ENCODE assay signal across 13 cellular contexts in the genomic region with DNA sequence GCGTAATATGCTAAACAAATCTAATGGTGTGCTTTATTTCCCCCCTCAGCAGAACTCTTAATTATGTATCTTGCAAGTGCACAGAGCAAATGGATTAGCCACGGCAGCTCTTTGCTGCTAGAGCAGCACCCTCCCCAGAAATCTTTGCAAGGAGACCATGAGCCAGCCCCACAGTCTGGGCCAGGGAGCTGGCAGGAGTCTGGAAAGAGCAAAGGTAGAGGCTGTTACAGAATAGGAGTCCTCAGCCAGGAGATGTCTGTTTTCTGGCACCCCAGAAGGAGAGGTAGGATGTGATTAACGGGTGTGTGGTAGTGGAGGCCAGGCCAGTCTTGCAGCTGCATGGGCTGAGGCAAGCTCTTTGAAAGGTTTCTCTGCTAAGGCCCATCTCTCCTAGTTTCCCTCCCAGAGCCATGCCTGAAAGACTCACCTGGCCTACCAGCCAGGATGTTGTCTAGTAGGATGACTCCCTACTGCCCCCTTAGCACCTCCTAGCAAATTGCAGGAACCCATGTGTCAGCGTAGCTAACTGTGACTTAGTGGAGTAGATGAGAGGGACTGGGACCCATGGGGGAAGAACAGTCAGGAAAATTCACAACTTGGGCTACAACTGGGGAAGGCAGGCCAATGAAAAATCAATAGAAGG.
DNase-seq lines count a peak whose midpoint lies in the region; FAIRE-seq and TF ChIP-seq lines count a peak whose summit lies in the region.
"Had no signal": no experiment of that assay in that cellular context is flagged by ENCODE, and none has a peak within 500 bp of the region (broad histone marks: within the 10 kb centered on the region; RNA-seq: fewer than 3 reads in every experiment).

No MANE protein-coding gene starts in this region.

- H3K27me3 ChIP-seq in mammary epithelial cell (ENCODE audit: insufficient read depth, low read length) (no peaks in the 10 kb centered on the region), breast epithelium (no peaks in the 10 kb centered on the region), small intestine (ENCODE audit: control insufficient read depth in 2 of 2, insufficient read depth in 2 of 2, low read length in 2 of 2) (no peaks in the 10 kb centered on the region)
- H3K27me3 ChIP-seq: ovary had no signal

- TF ChIP-seq CTCF in mammary epithelial cell (conservative IDR thresholded peaks at IDR 0.05 in 1 of 2, IDR thresholded peaks at IDR 0.05 in 1 of 2; ENCODE audit: extremely low read depth in 1 of 2, insufficient read depth in 1 of 2, low read depth in 1 of 2, low read length in 2 of 2) (peak; percentile 28 to 38), breast epithelium (IDR thresholded peaks at IDR 0.05) (no peak), NB4 (IDR thresholded peaks at IDR 0.05; ENCODE audit: low read depth, low read length) (peak; percentile 55), epithelial cell of proximal tubule (conservative IDR thresholded peaks at IDR 0.05; ENCODE audit: low read depth, low read length) (peak; percentile 61)

- no peak overlapping the region for H3K9ac ChIP-seq in mammary epithelial cell (ENCODE audit: insufficient read depth, low read length)

- BruUV-seq in mammary epithelial cell (replicated peaks; lab: Mats Ljungman, UMichigan) = no TSS peak

- H3K4me3 ChIP-seq in mammary epithelial cell (replicated peaks in 1 of 3; ENCODE audit: insufficient read depth in 1 of 3, low read depth in 2 of 3, low read length in 3 of 3) (no peak overlapping the region), breast epithelium (no peak overlapping the region), NB4 (ENCODE audit: low read depth, low read length) (no peak overlapping the region), epithelial cell of proximal tubule (ENCODE audit: low read depth, low read length) (no peak overlapping the region), small intestine (ENCODE audit: low read depth in 1 of 2, low read length in 2 of 2) (no peak overlapping the region)
- H3K4me3 ChIP-seq: ovary had no signal

- CTCF ChIA-PET in mammary epithelial cell (lab: Charles Lee; ENCODE audit: low non-redundant PET) = no interaction called here

- H3K36me3 ChIP-seq in mammary epithelial cell (ENCODE audit: insufficient read depth, low read length) = no peaks in the 10 kb centered on the region
- no peaks in the 10 kb centered on the region for H3K36me3 ChIP-seq in breast epithelium
- no peaks in the 10 kb centered on the region for H3K36me3 ChIP-seq in small intestine (ENCODE audit: control insufficient read depth in 2 of 2, insufficient read depth in 2 of 2, low read length in 2 of 2)
- H3K36me3 ChIP-seq: ovary had no signal

- FAIRE-seq in small intestine (lab: Jason Lieb, UNC) = no peak

- dilution Hi-C loops in mammary epithelial cell (cut with HindIII; ENCODE audit: low sequenced_read_pairs) = no loop called here

- H3K79me2 ChIP-seq in mammary epithelial cell (ENCODE audit: insufficient read depth, low read length) = no peaks in the 10 kb centered on the region

- in situ Hi-C loops in mammary epithelial cell (cut with MboI; ENCODE audit: low sequenced_read_pairs in 2 of 2) = loop anchor here in 1 of 2 donors (25.0 kb wide), 1 partner anchor 878 kb away; no protein-coding TSS in a partner anchor

- H3K27ac ChIP-seq in mammary epithelial cell (ENCODE audit: insufficient read depth, low read depth, low read length) (no peak overlapping the region), breast epithelium (no peak overlapping the region), small intestine (ENCODE audit: low read depth in 1 of 2, low read length in 1 of 2) (no peak overlapping the region)
- H3K27ac ChIP-seq: epithelial cell of prostate, ovary had no signal

- TF ChIP-seq POLR2A in breast epithelium (IDR thresholded peaks at IDR 0.05) = no peak
- TF ChIP-seq POLR2A in NB4 (IDR thresholded peaks at IDR 0.05; ENCODE audit: extremely low read depth, insufficient read length) = no peak

- H2AFZ ChIP-seq in mammary epithelial cell (ENCODE audit: low read depth, low read length) = no peak overlapping the region

- no peak overlapping the region for H3K4me2 ChIP-seq in mammary epithelial cell (ENCODE audit: insufficient read depth, low read depth, low read length)

- DNase-seq in mammary epithelial cell = no peak
- no peak for DNase-seq in breast epithelium (ENCODE audit: low spot score in 2 of 2)
- no peak for DNase-seq in NB4 (ENCODE audit: low read depth)
- DNase-seq in epithelial cell of proximal tubule (ENCODE audit: low read depth) = no peak
- DNase-seq in small intestine = peak; percentile 5
- DNase-seq in SIG-M5 (lab: John Stamatoyannopoulos, UW) = no peak
- DNase-seq in activated naive CD4-positive, alpha-beta T cell treated with anti-CD3 and anti-CD28 coated beads, Interleukin-2, amount 50 U/mL, for 16 hours = no peak
- DNase-seq in activated CD8-positive, alpha-beta memory T cell treated with anti-CD3 and anti-CD28 coated beads, Interleukin-2, amount 50 U/mL, for 4 hours = no peak
- DNase-seq: ovary; stimulated activated CD4-positive, alpha-beta T cell treated with anti-CD3 and anti-CD28 coated beads, Interleukin-2, amount 100 ng/mL, for 48 hours; stimulated activated naive CD8-positive, alpha-beta T cell treated with anti-CD3 and anti-CD28 coated beads, Interleukin-15, amount 100 ng/mL, for 72 hours; T-helper 17 cell had no signal

- no peaks in the 10 kb centered on the region for H4K20me1 ChIP-seq in mammary epithelial cell (ENCODE audit: insufficient read depth, low read length)

- intact Hi-C loops in mammary epithelial cell (cut with micrococcal nuclease) = loop anchor here (2.0 kb wide), 1 partner anchor 283 kb away; no protein-coding TSS in a partner anchor
- intact Hi-C loops in breast epithelium (cut with DNase I; ENCODE audit: low total_unique reads) = loop anchor here (2.0 kb wide), 1 partner anchor 43 kb away; no protein-coding TSS in a partner anchor

- H3K4me1 ChIP-seq in mammary epithelial cell (ENCODE audit: insufficient read depth, low read length) (no peaks in the 10 kb centered on the region), breast epithelium (peaks cover 3 to 8% of the 10 kb centered on the region in 2 donors), small intestine (ENCODE audit: control insufficient read depth in 2 of 2, insufficient read depth in 1 of 2, low read depth in 1 of 2, low read length in 1 of 2) (no peaks in the 10 kb centered on the region)

- H3K9me3 ChIP-seq in mammary epithelial cell (replicated peaks; ENCODE audit: insufficient read depth, low read length) (no peaks in the 10 kb centered on the region), breast epithelium (no peaks in the 10 kb centered on the region), small intestine (ENCODE audit: control insufficient read depth, low read depth) (no peaks in the 10 kb centered on the region)
- H3K9me3 ChIP-seq: ovary had no signal

- 53% methylated on average over 4 of the region's 4 CpGs for WGBS in mammary epithelial cell (ENCODE audit: low coverage, missing lambda C conversion rate)
- 79 to 86% (median 84%) methylated on average over 4 of the region's 4 CpGs for whole genome bisulfite sequencing in small intestine, 3 donors

Comparison
In these comparisons a context has a peak if more than half of its experiments do, and no peak if none do; other contexts are left out.
1. CTCF ChIP-seq: peak in mammary epithelial cell (2 of 2), NB4 (single experiment) and epithelial cell of proximal tubule (single experiment); none in breast epithelium (0 of 3).